ENCODE assay signal across 8 cellular contexts in genomic region chr9:114506082-114506390, GRCh38. TPM values are rescaled to one million over a fixed set of nuclear protein-coding genes. Genes with fewer than 3 reads are reported as not detected.
DNase-seq lines count a peak whose midpoint lies in the region; ATAC-seq and TF ChIP-seq lines count a peak whose summit lies in the region.

No MANE protein-coding gene starts in this region.

- TF ChIP-seq CTCF in HFFc6 (IDR thresholded peaks at IDR 0.05), result no peak
- TF ChIP-seq CTCF in activated CD8-positive, alpha-beta T cell treated with anti-CD3 and anti-CD28 coated beads for 36 hours (IDR thresholded peaks at IDR 0.05), result no peak

- H3K4me3 Mint-ChIP-seq in HFFc6, result peak overlapping the region; percentile 90
- H3K4me3 Mint-ChIP-seq in activated CD8-positive, alpha-beta T cell treated with anti-CD3 and anti-CD28 coated beads for 36 hours, result peak overlapping the region; percentile 77

- peaks cover 4 to 6% (median 4%) of the 10 kb centered on the region in 3 donors for H3K4me1 ChIP-seq in skeletal muscle tissue (ENCODE audit: control insufficient read depth in 3 of 3, insufficient read depth in 3 of 3, low read length in 3 of 3)

- H3K27me3 ChIP-seq in skeletal muscle tissue (ENCODE audit: control insufficient read depth in 3 of 3, insufficient read depth in 3 of 3, low read length in 3 of 3), result peaks cover 37 to 69% (median 64%) of the 10 kb centered on the region in 3 donors

- ATAC-seq in activated CD8-positive, alpha-beta T cell treated with anti-CD3 and anti-CD28 coated beads for 36 hours, result no peak
- ATAC-seq in GM18868 (IDR thresholded peaks at IDR 0.05; ENCODE audit: unreplicated experiment) (no peak), HG02852 (IDR thresholded peaks at IDR 0.05; ENCODE audit: unreplicated experiment) (no peak)

- POLR2A ChIA-PET in activated CD8-positive, alpha-beta T cell treated with anti-CD3 and anti-CD28 coated beads for 36 hours (lab: Charles Lee), result interaction anchor here (0.9 kb wide), 1 partner anchor 12 kb away, joined by 3 read pairs; no protein-coding TSS in a partner anchor

- H3K9ac ChIP-seq in skeletal muscle tissue (ENCODE audit: low read depth in 1 of 3, low read length in 3 of 3), result peak overlapping the region in 2 of 3 donors; percentile 12 to 59

- no peaks in the 10 kb centered on the region for H3K9me3 ChIP-seq in skeletal muscle tissue (ENCODE audit: control insufficient read depth in 3 of 3, low read length in 3 of 3)

- intact Hi-C loops in activated CD8-positive, alpha-beta T cell treated with anti-CD3 and anti-CD28 coated beads for 36 hours (cut with micrococcal nuclease), result loop anchor here (5.0 kb wide), 1 partner anchor 99 kb away; no protein-coding TSS in a partner anchor

- no peaks in the 10 kb centered on the region for H3K36me3 Mint-ChIP-seq in HFFc6 (ENCODE audit: low read depth)
- no peaks in the 10 kb centered on the region for H3K36me3 Mint-ChIP-seq in activated CD8-positive, alpha-beta T cell treated with anti-CD3 and anti-CD28 coated beads for 36 hours (ENCODE audit: low read depth)

- H3K27me3 Mint-ChIP-seq in HFFc6 (ENCODE audit: insufficient read depth), result peaks cover 29% of the 10 kb centered on the region
- peaks cover 24% of the 10 kb centered on the region for H3K27me3 Mint-ChIP-seq in activated CD8-positive, alpha-beta T cell treated with anti-CD3 and anti-CD28 coated beads for 36 hours

- no peaks in the 10 kb centered on the region for H3K36me3 ChIP-seq in skeletal muscle tissue (ENCODE audit: control insufficient read depth in 3 of 3, insufficient read depth in 3 of 3, low read length in 3 of 3)

- no peaks in the 10 kb centered on the region for H3K9me3 Mint-ChIP-seq in HFFc6
- no peaks in the 10 kb centered on the region for H3K9me3 Mint-ChIP-seq in activated CD8-positive, alpha-beta T cell treated with anti-CD3 and anti-CD28 coated beads for 36 hours

- peaks cover 33% of the 10 kb centered on the region for H3K4me1 Mint-ChIP-seq in HFFc6 (ENCODE audit: low read depth)
- peaks cover 28% of the 10 kb centered on the region for H3K4me1 Mint-ChIP-seq in activated CD8-positive, alpha-beta T cell treated with anti-CD3 and anti-CD28 coated beads for 36 hours (ENCODE audit: low read depth)

- no peak overlapping the region for H3K27ac ChIP-seq in skeletal muscle tissue (ENCODE audit: low read depth, low read length)

- H3K4me3 ChIP-seq in iPS-11a (ENCODE audit: low read depth, low read length) (peak overlapping the region; percentile 53), skeletal muscle tissue (ENCODE audit: low read length in 3 of 3) (peak overlapping the region in 2 of 3 donors; percentile 64 to 75)

- CTCF ChIA-PET in activated CD8-positive, alpha-beta T cell treated with anti-CD3 and anti-CD28 coated beads for 36 hours (lab: Charles Lee), result interaction anchor here (1.2 to 7.5 kb wide), 5 partner anchors 9 to 147 kb away, joined by 3 to 72 read pairs (median 30); no protein-coding TSS in a partner anchor

- H3K27ac Mint-ChIP-seq in HFFc6, result peak overlapping the region; percentile 93
- no peak overlapping the region for H3K27ac Mint-ChIP-seq in activated CD8-positive, alpha-beta T cell treated with anti-CD3 and anti-CD28 coated beads for 36 hours

- no peak for DNase-seq in HFFc6
- DNase-seq in activated CD8-positive, alpha-beta T cell treated with anti-CD3 and anti-CD28 coated beads for 36 hours, result no peak
- no peak for DNase-seq in C1 segment of cervical spinal cord (lab: John Stamatoyannopoulos, UW)
- DNase-seq in kidney glomerular epithelial cell (lab: John Stamatoyannopoulos, UW), result no peak

RNA-seq across cellular contexts. Expression of gene WHRN, which starts 0.8 kb away (rescaled TPM):
- total RNA-seq in HFFc6 (2021; fragmentation: NEBNext Ultra II Directional; extraction: Animal tissue kit (Norgen Biotek cat#: 25700)), result 1 to 10 TPM; 3.0 to 4.8 (median 3.6) TPM
- total RNA-seq in activated CD8-positive, alpha-beta T cell treated with anti-CD3 and anti-CD28 coated beads for 36 hours, result 10 to 100 TPM; 12.6 to 14.9 TPM
- 0.52 TPM for total RNA-seq in skeletal muscle tissue
